In genomic region chr6:159682265-159682664, GRCh38 we compare ENCODE assay signal across 1 cellular context.
TF ChIP-seq lines count a peak whose summit lies in the region.

No MANE protein-coding gene starts in this region.

TF ChIP-seq in IMR-90, 13 proteins besides CTCF, POLR2A, EP300 and RAD21:
- no peak for TF ChIP-seq USF2 (IDR thresholded peaks at IDR 0.05; ENCODE audit: low read depth, low read length)
- peak; percentile 40; the same call in 1 of the 2 replicates for TF ChIP-seq CEBPB (IDR thresholded peaks at IDR 0.05; ENCODE audit: low read depth, low read length)
- TF ChIP-seq CHD1 (IDR thresholded peaks at IDR 0.05; ENCODE audit: low read depth, low read length): no peak
- no peak for TF ChIP-seq NFE2L2 (IDR thresholded peaks at IDR 0.05; ENCODE audit: low read depth, low read length)
- no peak for TF ChIP-seq MAFK (IDR thresholded peaks at IDR 0.05; ENCODE audit: low read depth, low read length)
- TF ChIP-seq FOS (IDR thresholded peaks at IDR 0.05; ENCODE audit: low read depth, low read length): no peak
- TF ChIP-seq BHLHE40 (IDR thresholded peaks at IDR 0.05; ENCODE audit: low read depth, low read length): no peak; the same call in 1 of the 2 replicates
